ENCODE assay signal across 9 cellular contexts in the genomic region with DNA sequence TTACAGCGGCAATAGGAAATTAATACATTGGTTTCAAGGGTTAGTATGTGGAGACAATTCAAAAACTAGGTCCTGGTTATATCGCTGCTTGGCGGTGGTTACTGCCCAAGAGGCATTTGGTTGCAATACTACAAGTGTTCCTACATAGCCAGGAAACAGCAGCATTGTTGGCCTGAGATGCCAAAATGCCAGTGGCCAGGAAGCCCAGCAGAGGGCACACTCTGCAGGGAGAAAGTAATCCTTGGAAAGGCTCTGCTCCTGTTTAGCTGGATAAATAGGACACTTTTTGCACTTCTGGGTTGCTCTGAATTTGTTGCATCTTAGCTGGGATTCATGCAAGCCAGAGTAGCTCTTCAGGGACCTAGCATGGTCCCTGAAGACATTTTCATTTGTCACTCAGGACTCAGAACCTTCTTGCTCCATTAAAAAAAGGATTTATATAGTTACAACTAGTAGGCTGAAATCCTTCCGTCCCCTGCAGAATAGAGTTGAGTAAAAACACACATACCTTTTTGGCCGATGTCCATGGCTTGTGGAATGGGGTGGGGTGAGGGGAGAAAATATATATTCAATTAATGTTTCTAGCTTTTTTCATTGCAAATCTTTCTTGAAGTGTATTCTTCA. TPM values are rescaled to one million over a fixed set of nuclear protein-coding genes. Genes with fewer than 3 reads are reported as not detected.
DNase-seq lines count a peak whose midpoint lies in the region; ATAC-seq and TF ChIP-seq lines count a peak whose summit lies in the region.
"Had no signal": no experiment of that assay in that cellular context is flagged by ENCODE, and none has a peak within 500 bp of the region (broad histone marks: within the 10 kb centered on the region; RNA-seq: fewer than 3 reads in every experiment).

No MANE protein-coding gene starts in this region.

- H3K4me3 Mint-ChIP-seq in nephron = no peak overlapping the region
- H3K4me3 Mint-ChIP-seq in activated CD4-positive, alpha-beta T cell treated with anti-CD3 and anti-CD28 coated beads, Interleukin-2, amount 10 ng/mL, durations not matched to agents 24 days and 14 days = no peak overlapping the region

- H3K9me3 ChIP-seq in Peyer's patch = no peaks in the 10 kb centered on the region
- H3K9me3 ChIP-seq: neutrophil had no signal

- H3K27ac Mint-ChIP-seq in nephron = no peak overlapping the region
- no peak overlapping the region for H3K27ac Mint-ChIP-seq in activated CD4-positive, alpha-beta T cell treated with anti-CD3 and anti-CD28 coated beads, Interleukin-2, amount 10 ng/mL, durations not matched to agents 24 days and 14 days

- no peaks in the 10 kb centered on the region for H3K4me1 ChIP-seq in Peyer's patch

- H3K27me3 Mint-ChIP-seq in nephron (ENCODE audit: low read depth) = no peaks in the 10 kb centered on the region
- peaks cover 9% of the 10 kb centered on the region for H3K27me3 Mint-ChIP-seq in activated CD4-positive, alpha-beta T cell treated with anti-CD3 and anti-CD28 coated beads, Interleukin-2, amount 10 ng/mL, durations not matched to agents 24 days and 14 days

- intact Hi-C loops in activated CD4-positive, alpha-beta T cell treated with anti-CD3 and anti-CD28 coated beads, Interleukin-2, amount 10 ng/mL, durations not matched to agents 24 days and 14 days (cut with micrococcal nuclease) = no loop called here

- peaks cover 6% of the 10 kb centered on the region for H3K4me1 Mint-ChIP-seq in nephron
- H3K4me1 Mint-ChIP-seq in activated CD4-positive, alpha-beta T cell treated with anti-CD3 and anti-CD28 coated beads, Interleukin-2, amount 10 ng/mL, durations not matched to agents 24 days and 14 days = no peaks in the 10 kb centered on the region

- peaks cover 2% of the 10 kb centered on the region for H3K9me3 Mint-ChIP-seq in nephron
- no peaks in the 10 kb centered on the region for H3K9me3 Mint-ChIP-seq in activated CD4-positive, alpha-beta T cell treated with anti-CD3 and anti-CD28 coated beads, Interleukin-2, amount 10 ng/mL, durations not matched to agents 24 days and 14 days

- no peaks in the 10 kb centered on the region for H3K27me3 ChIP-seq in Peyer's patch

- no peaks in the 10 kb centered on the region for H3K36me3 Mint-ChIP-seq in nephron (ENCODE audit: low read depth)
- H3K36me3 Mint-ChIP-seq in activated CD4-positive, alpha-beta T cell treated with anti-CD3 and anti-CD28 coated beads, Interleukin-2, amount 10 ng/mL, durations not matched to agents 24 days and 14 days (ENCODE audit: low read depth) = no peaks in the 10 kb centered on the region

- H3K4me3 ChIP-seq in Peyer's patch = no peak overlapping the region
- no peak overlapping the region for H3K4me3 ChIP-seq in epithelial cell of proximal tubule (ENCODE audit: low read depth, low read length)

- TF ChIP-seq POLR2A in Peyer's patch (IDR thresholded peaks at IDR 0.05) = no peak

- ATAC-seq in GM18867 (IDR thresholded peaks at IDR 0.05; ENCODE audit: unreplicated experiment) (no peak), HG02642 (IDR thresholded peaks at IDR 0.05; ENCODE audit: poor library complexity, unreplicated experiment) (no peak)

- H3K36me3 ChIP-seq in Peyer's patch = no peaks in the 10 kb centered on the region
- H3K36me3 ChIP-seq: neutrophil had no signal

- peak in 4 of 6 experiments; percentile 33 to 47 (median 34) for TF ChIP-seq CTCF in Peyer's patch (IDR thresholded peaks at IDR 0.05)
- peak; percentile 76 for TF ChIP-seq CTCF in epithelial cell of proximal tubule (conservative IDR thresholded peaks at IDR 0.05; ENCODE audit: low read depth, low read length)
- TF ChIP-seq CTCF in nephron (IDR thresholded peaks at IDR 0.05; ENCODE audit: unreplicated experiment in 3 of 3) = peak; percentile 74 to 80 (median 76)

- DNase-seq in DMS 273 (lab: John Stamatoyannopoulos, UW; ENCODE audit: unreplicated experiment) (peak; percentile 83), HT-29 (ENCODE audit: low spot score) (peak; percentile 76), Peyer's patch (peak in 1 of 3 donors; percentile 56), epithelial cell of proximal tubule (ENCODE audit: low read depth) (no peak)
- no peak for DNase-seq in activated CD4-positive, alpha-beta T cell treated with anti-CD3 and anti-CD28 coated beads, Interleukin-2, amount 10 ng/mL, durations not matched to agents 24 days and 14 days

- no peak overlapping the region for H3K27ac ChIP-seq in Peyer's patch
- H3K27ac ChIP-seq: neutrophil had no signal

RNA-seq across cellular contexts. Expression of gene GPR119, which starts 8.1 kb away (rescaled TPM):
- not detected in 2 replicates for total RNA-seq in HT-29 (2014; rRNA removed; shearing (Covaris generic))
- total RNA-seq in Peyer's patch = not detected
- total RNA-seq in epithelial cell of proximal tubule = not detected in 2 replicates
- total RNA-seq in activated CD4-positive, alpha-beta T cell treated with anti-CD3 and anti-CD28 coated beads, Interleukin-2, amount 10 ng/mL, durations not matched to agents 24 days and 14 days = not detected in 2 replicates

RNA-seq across cellular contexts. Expression of gene RBMX2, which starts 8.2 kb away (rescaled TPM):
- total RNA-seq in HT-29 (2014; rRNA removed; shearing (Covaris generic)) = 16.5 and 19.5 TPM in 2 replicates
- total RNA-seq in Peyer's patch = 10 to 100 TPM in 2 of 4 donors, 1 to 10 TPM in 2; 6.6 to 14.5 (median 10.0) TPM
- 19.9 and 23.2 TPM in 2 replicates for total RNA-seq in epithelial cell of proximal tubule
- 27.4 and 28.1 TPM in 2 replicates for total RNA-seq in activated CD4-positive, alpha-beta T cell treated with anti-CD3 and anti-CD28 coated beads, Interleukin-2, amount 10 ng/mL, durations not matched to agents 24 days and 14 days

RNA-seq across cellular contexts. Expression of gene SLC25A14, which starts 53.8 kb away (rescaled TPM):
- total RNA-seq in HT-29 (2014; rRNA removed; shearing (Covaris generic)) = 9.0 and 9.3 TPM in 2 replicates
- total RNA-seq in Peyer's patch (10 to 100 TPM in 2 of 4 donors, 1 to 10 TPM in 1, not detected in 1; 3.5 to 13.2 (median 11.1) TPM), epithelial cell of proximal tubule (9.0 and 15.9 TPM in 2 replicates)
- 9.1 and 11.9 TPM in 2 replicates for total RNA-seq in activated CD4-positive, alpha-beta T cell treated with anti-CD3 and anti-CD28 coated beads, Interleukin-2, amount 10 ng/mL, durations not matched to agents 24 days and 14 days

Comparison
In these comparisons a context has a peak if more than half of its experiments do, and no peak if none do; other contexts are left out.
1. DNase-seq: peak in DMS 273 (single experiment) and HT-29 (single experiment); none in epithelial cell of proximal tubule (single experiment) and activated CD4-positive, alpha-beta T cell treated with anti-CD3 and anti-CD28 coated beads, Interleukin-2, amount 10 ng/mL, durations not matched to agents 24 days and 14 days (single experiment).
2. Peak in every context shown above with its lines, with median percentiles within 50 percentile points of each other: CTCF ChIP-seq.